In genomic region chrX:81875800-81876199, GRCh38 we compare ENCODE assay signal across 27 cellular contexts.
DNase-seq lines count a peak whose midpoint lies in the region; ATAC-seq lines count a peak whose summit lies in the region.
"Had no signal": no experiment of that assay in that cellular context is flagged by ENCODE, and none has a peak within 500 bp of the region (broad histone marks: within the 10 kb centered on the region; RNA-seq: fewer than 3 reads in every experiment).

No MANE protein-coding gene starts in this region.

- H3K27ac ChIP-seq in aorta (ENCODE audit: low read depth in 1 of 2, low read length in 2 of 2), result no peak overlapping the region
- H3K27ac ChIP-seq: 22Rv1; A549; BLaER1; BLaER1 treated with 17β-estradiol and CSF1 and Interleukin-3, amounts not matched to agents 10 nM and 100 nM; C4-2B had no signal

- no peaks in the 10 kb centered on the region for H3K4me1 ChIP-seq in aorta (ENCODE audit: control insufficient read depth in 1 of 2, insufficient read depth in 2 of 2, low read length in 2 of 2)
- H3K4me1 ChIP-seq: A549; BE2C; BLaER1; BLaER1 treated with 17β-estradiol and CSF1 and Interleukin-3, amounts not matched to agents 10 nM and 100 nM; Caco-2 had no signal

- no peak overlapping the region for H3K4me3 ChIP-seq in aorta (ENCODE audit: low read length in 2 of 2)
- H3K4me3 ChIP-seq: A549; BLaER1; BLaER1 treated with 17β-estradiol and CSF1 and Interleukin-3, amounts not matched to agents 10 nM and 100 nM had no signal

- DNase-seq in aorta (no peak), cerebellum (ENCODE audit: low spot score) (no peak)
- DNase-seq: 8988T; ACHN; AML-193; BE2C; C1 segment of cervical spinal cord; Caco-2; Calu3; CD4-positive, alpha-beta memory T cell; CD4-positive, alpha-beta T cell; CD4-positive, CD25-positive, alpha-beta regulatory T cell; CD8-positive, alpha-beta memory T cell; CD8-positive, alpha-beta T cell; COR-L47; DMS 273 treated with DMSO at 0.1 percent for 48 hours; DMS153; DMS53; DMS79; DMS79 treated with DMSO at 0.1 percent for 48 hours; DND-41; EL had no signal

- intact Hi-C loops in aorta (cut with DNase I), result no loop called here

- H3K9me3 ChIP-seq in aorta (ENCODE audit: control insufficient read depth, low read length), result no peaks in the 10 kb centered on the region
- H3K9me3 ChIP-seq: A549, BE2C, Caco-2 had no signal

- no peaks in the 10 kb centered on the region for H3K27me3 ChIP-seq in aorta (ENCODE audit: control insufficient read depth in 1 of 2, insufficient read depth in 2 of 2, low read length in 1 of 2)
- H3K27me3 ChIP-seq: BE2C had no signal

- WGBS in aorta, 2 donors, result 71 to 88% methylated on average over 1 of the region's 1 CpG

- ATAC-seq in aorta (ENCODE audit: low FRiP score), result peak; percentile 48
- ATAC-seq: A549; CD8-positive, alpha-beta T cell had no signal

- no peaks in the 10 kb centered on the region for H3K36me3 ChIP-seq in aorta (ENCODE audit: control insufficient read depth in 1 of 2, insufficient read depth in 2 of 2, low read length in 1 of 2)
- H3K36me3 ChIP-seq: BE2C; BLaER1; BLaER1 treated with 17β-estradiol and CSF1 and Interleukin-3, amounts not matched to agents 10 nM and 100 nM had no signal
